Comparison of ENCODE assay signal across 9 cellular contexts in the genomic region with DNA sequence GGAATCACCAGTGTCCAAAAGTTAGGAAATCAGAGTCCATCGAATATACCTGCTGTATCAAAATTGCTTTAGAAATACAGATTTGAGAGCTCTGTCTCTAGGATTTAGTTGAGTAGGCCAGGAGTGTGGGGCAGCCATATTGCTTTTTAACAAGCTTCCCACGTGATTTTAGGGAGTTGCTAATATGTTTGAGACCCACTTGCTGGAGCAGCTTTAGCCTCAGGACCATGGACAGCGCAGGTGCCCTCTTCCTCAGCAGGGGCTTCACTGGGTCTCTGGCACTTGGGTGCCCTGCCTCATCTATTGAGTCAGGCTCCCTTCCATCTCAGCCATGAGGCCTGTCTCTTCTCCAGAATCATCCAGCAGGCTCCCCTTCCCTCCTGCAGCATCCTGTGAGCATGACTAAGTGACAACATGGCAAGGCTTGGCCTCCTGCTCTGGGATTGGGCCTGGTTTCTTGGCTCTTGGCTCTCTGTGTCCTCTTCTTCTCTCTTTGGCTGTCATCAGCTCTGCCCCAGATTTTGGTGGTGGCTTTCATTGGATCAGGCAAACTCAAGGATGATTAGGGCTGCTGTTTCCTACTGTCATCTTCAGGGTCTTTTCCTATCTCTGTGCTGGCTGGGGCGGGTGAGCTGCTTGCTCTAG.
DNase-seq lines count a peak whose midpoint lies in the region; TF ChIP-seq lines count a peak whose summit lies in the region.
"Had no signal": no experiment of that assay in that cellular context is flagged by ENCODE, and none has a peak within 500 bp of the region (broad histone marks: within the 10 kb centered on the region; RNA-seq: fewer than 3 reads in every experiment).

No MANE protein-coding gene starts in this region.

- H3K36me3 ChIP-seq in mesenchymal stem cell (ENCODE audit: control insufficient read depth in 1 of 2, insufficient read depth in 2 of 2, low read depth in 1 of 2, low read length in 2 of 2): no peaks in the 10 kb centered on the region
- H3K36me3 ChIP-seq: prostate gland had no signal

- H2BK12ac ChIP-seq in mesenchymal stem cell (ENCODE audit: low read length in 2 of 2): no peak overlapping the region

- H3K4me3 Mint-ChIP-seq in activated naive CD8-positive, alpha-beta T cell treated with anti-CD3 and anti-CD28 coated beads for 36 hours: no peak overlapping the region
- H3K4me3 Mint-ChIP-seq: activated naive CD8-positive, alpha-beta T cell had no signal

- H2BK5ac ChIP-seq in mesenchymal stem cell (ENCODE audit: low read depth, low read length, poor library complexity, severe bottlenecking): no peak overlapping the region

- H3K36me3 Mint-ChIP-seq in activated naive CD8-positive, alpha-beta T cell treated with anti-CD3 and anti-CD28 coated beads for 36 hours: no peaks in the 10 kb centered on the region
- H3K36me3 Mint-ChIP-seq: activated naive CD8-positive, alpha-beta T cell had no signal

- H3K14ac ChIP-seq in mesenchymal stem cell (ENCODE audit: low read length in 2 of 2): no peak overlapping the region

- H3K4ac ChIP-seq in mesenchymal stem cell (ENCODE audit: low read depth in 1 of 2, low read length in 2 of 2): no peak overlapping the region

- no peak overlapping the region for H3K4me2 ChIP-seq in mesenchymal stem cell (ENCODE audit: low read length, poor library complexity, severe bottlenecking)

- H3K9ac ChIP-seq in mesenchymal stem cell (ENCODE audit: low read length): no peak overlapping the region

- no peak overlapping the region for H4K91ac ChIP-seq in mesenchymal stem cell (ENCODE audit: low read length)

- H2AFZ ChIP-seq in mesenchymal stem cell (ENCODE audit: low read depth, low read length): no peak overlapping the region

- H3K27me3 ChIP-seq in mesenchymal stem cell (ENCODE audit: control insufficient read depth in 1 of 2, insufficient read depth in 1 of 2, low read length in 2 of 2): peaks cover 7 to 25% of the 10 kb centered on the region in 2 experiments

- H2AK5ac ChIP-seq in mesenchymal stem cell (ENCODE audit: low read length, severe bottlenecking): no peak overlapping the region

- H3K4me3 ChIP-seq in mesenchymal stem cell (ENCODE audit: insufficient read depth in 1 of 2, low read depth in 1 of 2, low read length in 2 of 2): no peak overlapping the region
- H3K4me3 ChIP-seq: prostate gland had no signal

- DNase-seq in GM13976 (ENCODE audit: low spot score): peak; percentile 48
- DNase-seq in Kasumi-1 (lab: John Stamatoyannopoulos, UW): peak; percentile 3 to 30
- DNase-seq in activated naive CD8-positive, alpha-beta T cell treated with anti-CD3 and anti-CD28 coated beads for 36 hours: peak; percentile 17
- DNase-seq in mesenchymal stem cell: peak; percentile 24
- DNase-seq in NCI-H1436 treated with DMSO at 0.1 percent for 48 hours (lab: John Stamatoyannopoulos, UW): no peak
- DNase-seq in NCI-H2029 (lab: John Stamatoyannopoulos, UW): no peak
- DNase-seq in NCI-H774 (lab: John Stamatoyannopoulos, UW): no peak

- H3K27me3 Mint-ChIP-seq in activated naive CD8-positive, alpha-beta T cell treated with anti-CD3 and anti-CD28 coated beads for 36 hours: no peaks in the 10 kb centered on the region
- H3K27me3 Mint-ChIP-seq: activated naive CD8-positive, alpha-beta T cell had no signal

- no peak overlapping the region for H3K27ac Mint-ChIP-seq in activated naive CD8-positive, alpha-beta T cell treated with anti-CD3 and anti-CD28 coated beads for 36 hours
- H3K27ac Mint-ChIP-seq: activated naive CD8-positive, alpha-beta T cell had no signal

- H4K8ac ChIP-seq in mesenchymal stem cell (ENCODE audit: low read length): no peak overlapping the region

- in situ Hi-C loops in GM13976 (cut with MboI; ENCODE audit: low sequenced_read_pairs, unreplicated experiment): no loop called here

- 53% methylated on average over 4 of the region's 4 CpGs for WGBS in mesenchymal stem cell

- H2BK120ac ChIP-seq in mesenchymal stem cell (ENCODE audit: low read depth, low read length): no peak overlapping the region

- peaks cover 6% of the 10 kb centered on the region for H3K9me3 Mint-ChIP-seq in activated naive CD8-positive, alpha-beta T cell treated with anti-CD3 and anti-CD28 coated beads for 36 hours

- TF ChIP-seq CTCF in GM13976 (IDR thresholded peaks at IDR 0.05; ENCODE audit: borderline replicate concordance, control extremely low read depth, extremely low read depth, insufficient read depth, missing control alignments): no peak

- no peak overlapping the region for H2BK15ac ChIP-seq in mesenchymal stem cell (ENCODE audit: low read depth, poor library complexity, severe bottlenecking)

- no peaks in the 10 kb centered on the region for H3K4me1 Mint-ChIP-seq in activated naive CD8-positive, alpha-beta T cell treated with anti-CD3 and anti-CD28 coated beads for 36 hours

- no peak overlapping the region for H3K23ac ChIP-seq in mesenchymal stem cell (ENCODE audit: low read length in 2 of 2)

- H3K79me1 ChIP-seq in mesenchymal stem cell (replicated peaks; ENCODE audit: low read length, poor library complexity, severe bottlenecking): no peaks in the 10 kb centered on the region

- no peaks in the 10 kb centered on the region for H3K4me1 ChIP-seq in mesenchymal stem cell (ENCODE audit: control insufficient read depth, insufficient read depth, low read depth, low read length)
- H3K4me1 ChIP-seq: prostate gland had no signal

- H3K18ac ChIP-seq in mesenchymal stem cell (ENCODE audit: low read depth in 1 of 2, low read length in 2 of 2): no peak overlapping the region

- no peaks in the 10 kb centered on the region for H3K9me3 ChIP-seq in mesenchymal stem cell (ENCODE audit: control insufficient read depth, low read length)
- H3K9me3 ChIP-seq: prostate gland had no signal

- H3K27ac ChIP-seq in mesenchymal stem cell (ENCODE audit: low read length, poor library complexity, severe bottlenecking): no peak overlapping the region
- H3K27ac ChIP-seq: prostate gland had no signal

Comparison
In these comparisons a context has a peak if more than half of its experiments do, and no peak if none do; other contexts are left out.
1. DNase-seq: peak in GM13976 (single experiment), Kasumi-1 (2 of 2), activated naive CD8-positive, alpha-beta T cell treated with anti-CD3 and anti-CD28 coated beads for 36 hours (single experiment) and mesenchymal stem cell (single experiment); none in NCI-H1436 treated with DMSO at 0.1 percent for 48 hours (single experiment), NCI-H2029 (single experiment) and NCI-H774 (single experiment).